Comparison of ENCODE assay signal across 8 cellular contexts in the genomic region with DNA sequence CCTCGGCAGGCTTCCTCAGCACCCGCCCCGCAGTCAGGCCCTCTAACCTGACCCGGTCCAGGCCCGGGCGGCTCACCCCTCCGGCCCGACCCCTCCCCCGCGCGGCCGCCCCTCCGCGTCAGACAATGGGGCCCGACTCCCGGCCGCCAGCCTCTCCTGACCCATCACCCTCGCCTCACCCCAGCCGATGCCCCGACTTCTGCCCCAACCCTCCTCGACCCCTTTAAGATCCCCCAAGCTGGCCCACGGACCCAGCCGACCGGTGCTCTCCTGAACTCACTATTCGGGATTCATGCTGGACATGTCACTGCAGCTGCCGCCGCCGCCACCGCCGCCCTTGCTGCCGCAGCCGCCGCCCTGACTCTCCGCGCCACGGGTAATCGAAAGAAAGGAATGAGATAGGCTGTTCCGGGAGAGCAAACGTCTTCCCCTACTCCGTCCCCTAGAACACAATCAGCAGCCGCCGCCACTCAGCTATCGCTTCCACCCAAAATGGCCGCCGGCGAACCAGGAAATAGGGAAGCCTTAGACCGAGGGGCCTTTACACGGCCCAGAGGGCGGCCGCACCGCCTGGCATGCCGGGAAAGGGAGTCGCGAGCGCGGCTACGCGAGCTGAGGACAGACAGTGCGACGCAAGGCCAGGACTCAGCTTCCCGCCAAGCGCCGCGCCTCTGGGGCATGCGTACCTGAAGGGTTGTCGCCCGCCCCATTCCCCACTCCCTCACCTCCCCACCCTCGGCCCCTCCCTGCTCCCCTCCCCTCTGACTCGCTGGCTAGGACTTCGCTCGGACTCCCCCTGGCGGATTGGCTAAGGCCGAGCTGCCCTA. TPM values are rescaled to one million over a fixed set of nuclear protein-coding genes. Genes with fewer than 3 reads are reported as not detected.
DNase-seq lines count a peak whose midpoint lies in the region; ATAC-seq and TF ChIP-seq lines count a peak whose summit lies in the region.

A gene (minus strand): TSS at position 494 of the 827 bp plus-strand sequence. CDS start 191 bp downstream, at position 303.

- peak within 1 kb of the TSS; percentile 99 for H3K9ac ChIP-seq in parathyroid adenoma

- 1% methylated on average over 25 to 69 of the region's 73 CpGs for WGBS in tibial nerve, 2 donors

- no peaks in the 10 kb centered on the region for H3K9me3 Mint-ChIP-seq in activated naive CD8-positive, alpha-beta T cell treated with anti-CD3 and anti-CD28 coated beads, Interleukin-2, amount 50 U/mL, for 24 hours

- peak within 1 kb of the TSS; percentile 82 for H3K4me2 ChIP-seq in parathyroid adenoma (ENCODE audit: low read length)

- peak within 1 kb of the TSS; percentile 100 for H3K27ac Mint-ChIP-seq in activated naive CD8-positive, alpha-beta T cell treated with anti-CD3 and anti-CD28 coated beads, Interleukin-2, amount 50 U/mL, for 24 hours

- TF ChIP-seq EP300 in tibial nerve (IDR thresholded peaks at IDR 0.05), result peak; percentile 87 to 100

- H2AFZ ChIP-seq in parathyroid adenoma, result peak within 1 kb of the TSS; percentile 95

- H3K27ac ChIP-seq in parathyroid adenoma (peak within 1 kb of the TSS; percentile 95), tibial nerve (peak within 1 kb of the TSS; percentile 97 to 100 (median 99))

- H3K4me1 Mint-ChIP-seq in activated naive CD8-positive, alpha-beta T cell treated with anti-CD3 and anti-CD28 coated beads, Interleukin-2, amount 50 U/mL, for 24 hours, result peaks cover 43% of the 10 kb centered on the region

- H3K27me3 ChIP-seq in parathyroid adenoma (ENCODE audit: control insufficient read depth, insufficient read depth, low read length), result no peaks in the 10 kb centered on the region
- H3K27me3 ChIP-seq in tibial nerve, result no peaks in the 10 kb centered on the region

- DNase-seq in NCI-H1417 treated with DMSO at 0.1 percent for 48 hours (lab: John Stamatoyannopoulos, UW), result peak; percentile 95
- peak; percentile 99 for DNase-seq in SW480 (ENCODE audit: low spot score)
- peak; percentile 99 for DNase-seq in activated naive CD8-positive, alpha-beta T cell treated with anti-CD3 and anti-CD28 coated beads, Interleukin-2, amount 50 U/mL, for 24 hours
- peak; percentile 100 for DNase-seq in Right ventricle myocardium superior
- peak; percentile 98 for DNase-seq in tibial nerve (ENCODE audit: low spot score in 2 of 2)

- no peaks in the 10 kb centered on the region for H3K27me3 Mint-ChIP-seq in activated naive CD8-positive, alpha-beta T cell treated with anti-CD3 and anti-CD28 coated beads, Interleukin-2, amount 50 U/mL, for 24 hours

- peaks cover 8% of the 10 kb centered on the region for H3K36me3 Mint-ChIP-seq in activated naive CD8-positive, alpha-beta T cell treated with anti-CD3 and anti-CD28 coated beads, Interleukin-2, amount 50 U/mL, for 24 hours (ENCODE audit: low read depth)

- no peaks in the 10 kb centered on the region for H3K9me3 ChIP-seq in parathyroid adenoma (ENCODE audit: control insufficient read depth, low read length)
- no peaks in the 10 kb centered on the region for H3K9me3 ChIP-seq in tibial nerve

- H3K4me1 ChIP-seq in parathyroid adenoma (no peaks in the 10 kb centered on the region), tibial nerve (peaks cover 0 to 53% (median 34%) of the 10 kb centered on the region in 4 donors)

- TF ChIP-seq CTCF in GM12875 (IDR thresholded peaks at IDR 0.05; ENCODE audit: borderline replicate concordance, insufficient read depth, low read depth, low read length) (peak; percentile 60; the same call in 1 of the 2 replicates), parathyroid adenoma (IDR thresholded peaks at IDR 0.05) (peak; percentile 69), tibial nerve (IDR thresholded peaks at IDR 0.05) (peak; percentile 55 to 85 (median 60))

- ATAC-seq in HG02798 (IDR thresholded peaks at IDR 0.05; ENCODE audit: poor library complexity, unreplicated experiment), result peak; percentile 97
- ATAC-seq in activated naive CD8-positive, alpha-beta T cell treated with anti-CD3 and anti-CD28 coated beads, Interleukin-2, amount 50 U/mL, for 24 hours, result peak; percentile 99
- ATAC-seq in Right ventricle myocardium superior (ENCODE audit: poor library complexity), result peak; percentile 95

- H3K4me3 Mint-ChIP-seq in activated naive CD8-positive, alpha-beta T cell treated with anti-CD3 and anti-CD28 coated beads, Interleukin-2, amount 50 U/mL, for 24 hours, result peak within 1 kb of the TSS; percentile 99

- H3K36me3 ChIP-seq in parathyroid adenoma (ENCODE audit: control insufficient read depth, insufficient read depth, low read length) (no peaks in the 10 kb centered on the region), tibial nerve (no peaks in the 10 kb centered on the region)

- intact Hi-C loops in Right ventricle myocardium superior (cut with DNase I), result loop anchor here (10.0 kb wide), 1 partner anchor 55 kb away; no protein-coding TSS in a partner anchor

- peak; percentile 97 to 98 for TF ChIP-seq POLR2A in tibial nerve (IDR thresholded peaks at IDR 0.05)

- H3K4me3 ChIP-seq in GM12875 (ENCODE audit: low read depth, low read length) (peak within 1 kb of the TSS; percentile 76), parathyroid adenoma (ENCODE audit: low read depth, low read length) (peak within 1 kb of the TSS; percentile 90), tibial nerve (peak within 1 kb of the TSS; percentile 58 to 98 (median 94))

- peaks cover 30% of the 10 kb centered on the region for H3K79me2 ChIP-seq in parathyroid adenoma

RNA-seq across cellular contexts. Expression of the gene that starts here (rescaled TPM):
- total RNA-seq in Right ventricle myocardium superior (115 TPM), tibial nerve (10 to 100 TPM; 69.6 to 93.0 (median 81.6) TPM)

Comparison
In these comparisons a context has a peak if more than half of its experiments do, and no peak if none do; other contexts are left out.
1. Peak in every context shown above with its lines: DNase-seq, ATAC-seq, H3K4me3 ChIP-seq and H3K27ac ChIP-seq.